In genomic region chr15:47206358-47206978, GRCh38 we compare ENCODE assay signal across 23 cellular contexts.
"Had no signal": no experiment of that assay in that cellular context is flagged by ENCODE, and none has a peak within 500 bp of the region (broad histone marks: within the 10 kb centered on the region; RNA-seq: fewer than 3 reads in every experiment).

No MANE protein-coding gene starts in this region.

- H3K36me3 ChIP-seq: left lung, lower lobe of right lung, pancreas, prostate gland, suprapubic skin, tibial nerve had no signal

- H3K4me3 ChIP-seq: left lung, lower lobe of right lung, pancreas, prostate gland, suprapubic skin, tibial nerve had no signal

- H3K9me3 ChIP-seq: left lung, lower lobe of right lung, pancreas, prostate gland, suprapubic skin, tibial nerve had no signal

- H3K36me3 Mint-ChIP-seq: activated naive CD8-positive, alpha-beta T cell had no signal

- H3K4me1 ChIP-seq: left lung, lower lobe of right lung, pancreas, prostate gland, suprapubic skin, tibial nerve had no signal

- H3K27me3 Mint-ChIP-seq: activated naive CD8-positive, alpha-beta T cell; brain; effector memory CD8-positive, alpha-beta T cell had no signal

- H3K27me3 ChIP-seq: left lung, pancreas, suprapubic skin, tibial nerve had no signal

- DNase-seq: activated CD4-positive, alpha-beta T cell treated with anti-CD3 and anti-CD28 coated beads for 4 hours; activated CD4-positive, alpha-beta T cell treated with anti-CD3 and anti-CD28 coated beads, Interleukin-2, amount 50 U/mL, for 4 hours; activated effector memory CD4-positive, alpha-beta T cell treated with Interleukin-2 at 50 U/mL for 16 hours; activated naive CD4-positive, alpha-beta T cell treated with Interleukin-2 at 50 U/mL for 16 hours; anterior cingulate cortex; cortex of kidney; effector memory CD8-positive, alpha-beta T cell; head of caudate nucleus; hippocampal formation; left lung; lower lobe of right lung; nephron progenitor cell; nucleus accumbens; pancreas; stimulated activated CD4-positive, alpha-beta T cell treated with anti-CD3 and anti-CD28 coated beads, Interleukin-15, amount 100 ng/mL, for 24 hours; stimulated activated CD4-positive, alpha-beta T cell treated with anti-CD3 and anti-CD28 coated beads, Interleukin-2, amount 100 ng/mL, for 24 hours; stimulated activated naive CD4-positive, alpha-beta T cell had no signal

- H3K27ac ChIP-seq: left lung, lower lobe of right lung, pancreas, prostate gland, suprapubic skin, tibial nerve had no signal

- FAIRE-seq: endothelial cell of umbilical vein, pancreas had no signal

- H3K4me3 Mint-ChIP-seq: activated naive CD8-positive, alpha-beta T cell; brain; effector memory CD8-positive, alpha-beta T cell; nephron progenitor cell had no signal

- ATAC-seq: effector memory CD8-positive, alpha-beta T cell; left lung; lower lobe of right lung; pancreas had no signal

- H3K9me3 Mint-ChIP-seq: brain, nephron progenitor cell had no signal

- H3K27ac Mint-ChIP-seq: activated naive CD8-positive, alpha-beta T cell; brain; effector memory CD8-positive, alpha-beta T cell; nephron progenitor cell had no signal
